29 cellular contexts compared by ENCODE assay signal in the genomic region with DNA sequence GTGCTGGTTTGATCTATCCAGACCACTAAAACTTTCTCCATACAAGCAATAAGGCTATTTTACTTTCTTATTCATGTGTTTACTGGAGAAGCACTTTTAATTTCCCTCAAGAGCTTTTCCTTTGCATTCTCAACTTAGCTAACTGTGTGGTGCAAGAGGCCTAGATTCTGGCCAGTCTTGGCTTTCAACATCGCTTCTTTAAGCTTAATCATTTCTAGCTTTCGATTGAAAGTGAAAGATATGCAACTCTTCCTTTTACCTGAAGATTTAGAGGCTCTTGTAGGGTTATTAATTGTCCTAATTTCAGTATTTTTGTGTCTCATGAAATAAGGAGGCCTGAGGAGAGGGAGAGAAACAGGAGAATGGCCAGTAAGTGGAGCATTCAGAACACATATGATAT.
DNase-seq lines count a peak whose midpoint lies in the region; ATAC-seq and TF ChIP-seq lines count a peak whose summit lies in the region.
"Had no signal": no experiment of that assay in that cellular context is flagged by ENCODE, and none has a peak within 500 bp of the region (broad histone marks: within the 10 kb centered on the region; RNA-seq: fewer than 3 reads in every experiment).

No MANE protein-coding gene starts in this region.

- in situ Hi-C loops in transverse colon (cut with MboI; ENCODE audit: low pct_ligation_motif_present in 1 of 4, low pct_unique_long_range_greater_than_20kb in 1 of 4, low sequenced_read_pairs in 3 of 4) = loop anchor here in 1 of 4 donors (25.0 kb wide), 1 partner anchor 1092 kb away; no protein-coding TSS in a partner anchor

- H3K9me3 ChIP-seq in breast epithelium (peaks cover 0 to 4% of the 10 kb centered on the region in 2 donors), transverse colon (no peaks in the 10 kb centered on the region)
- H3K9me3 ChIP-seq: uterus had no signal

- 84 to 92% methylated on average over 2 of the region's 2 CpGs for WGBS in transverse colon (ENCODE audit: low coverage in 1 of 2), 2 donors

- H3K36me3 ChIP-seq in breast epithelium = no peaks in the 10 kb centered on the region
- no peaks in the 10 kb centered on the region for H3K36me3 ChIP-seq in transverse colon
- H3K36me3 ChIP-seq: esophagus squamous epithelium, neural progenitor cell, uterus had no signal

- DNase-seq in left lobe of liver (ENCODE audit: low spot score) (no peak), breast epithelium (ENCODE audit: low spot score in 2 of 2) (no peak), transverse colon (no peak), LoVo (ENCODE audit: low spot score) (no peak)
- DNase-seq: activated CD4-positive, alpha-beta T cell treated with anti-CD3 and anti-CD28 coated beads for 36 hours; activated CD8-positive, alpha-beta memory T cell treated with anti-CD3 and anti-CD28 coated beads for 24 hours; activated naive CD4-positive, alpha-beta T cell treated with Interleukin-2 at 50 U/mL for 16 hours; activated T-cell treated with anti-CD3 and anti-CD28 coated beads, Interleukin-2, amount 50 U/mL, for 48 hours; amygdala; C1 segment of cervical spinal cord; Calu3; endodermal cell; esophagus squamous epithelium; Kasumi-1; kidney; NCI-H1930; NCI-H345; NCI-H82; PC-9; SIG-M5; stimulated activated CD4-positive, alpha-beta T cell treated with anti-CD3 and anti-CD28 coated beads, Interleukin-1b, Interleukin-23, amount 100 ng/mL, for 48 hours; uterus had no signal

- H3K27ac ChIP-seq in breast epithelium (no peak overlapping the region), transverse colon (no peak overlapping the region)
- H3K27ac ChIP-seq: coronary artery, esophagus squamous epithelium, neural progenitor cell, PC-9, uterus had no signal

- no peak for TF ChIP-seq EP300 in transverse colon (IDR thresholded peaks at IDR 0.05; ENCODE audit: low read depth)

- H3K4me1 ChIP-seq in breast epithelium (no peaks in the 10 kb centered on the region), transverse colon (no peaks in the 10 kb centered on the region)
- H3K4me1 ChIP-seq: esophagus squamous epithelium, uterus had no signal

- ATAC-seq in GM18909 (IDR thresholded peaks at IDR 0.05; ENCODE audit: poor library complexity, unreplicated experiment) (peak; percentile 54), GM21390 (IDR thresholded peaks at IDR 0.05; ENCODE audit: unreplicated experiment) (peak; percentile 58), HG03066 (IDR thresholded peaks at IDR 0.05; ENCODE audit: low read depth, unreplicated experiment) (peak; percentile 69), left lobe of liver (peak; percentile 27), GM21526 (IDR thresholded peaks at IDR 0.05; ENCODE audit: low FRiP score, unreplicated experiment) (no peak)
- ATAC-seq: activated CD4-positive, alpha-beta T cell treated with anti-CD3 and anti-CD28 coated beads for 36 hours had no signal

- TF ChIP-seq POLR2A in breast epithelium (IDR thresholded peaks at IDR 0.05) = no peak
- TF ChIP-seq POLR2A in transverse colon (IDR thresholded peaks at IDR 0.05) = no peak

- intact Hi-C loops in breast epithelium (cut with DNase I; ENCODE audit: low total_unique reads) = no loop called here
- intact Hi-C loops in transverse colon (cut with DNase I; ENCODE audit: low total_unique reads) = no loop called here

- TF ChIP-seq CTCF in breast epithelium (IDR thresholded peaks at IDR 0.05) (no peak), transverse colon (IDR thresholded peaks at IDR 0.05) (no peak)

- no peaks in the 10 kb centered on the region for H3K27me3 ChIP-seq in breast epithelium
- H3K27me3 ChIP-seq in transverse colon = no peaks in the 10 kb centered on the region
- H3K27me3 ChIP-seq: esophagus squamous epithelium, uterus had no signal

- H3K4me3 ChIP-seq in breast epithelium (no peak overlapping the region), transverse colon (no peak overlapping the region)
- H3K4me3 ChIP-seq: coronary artery, esophagus squamous epithelium, lung, neural progenitor cell, PC-9, uterus had no signal
